In the genomic region with DNA sequence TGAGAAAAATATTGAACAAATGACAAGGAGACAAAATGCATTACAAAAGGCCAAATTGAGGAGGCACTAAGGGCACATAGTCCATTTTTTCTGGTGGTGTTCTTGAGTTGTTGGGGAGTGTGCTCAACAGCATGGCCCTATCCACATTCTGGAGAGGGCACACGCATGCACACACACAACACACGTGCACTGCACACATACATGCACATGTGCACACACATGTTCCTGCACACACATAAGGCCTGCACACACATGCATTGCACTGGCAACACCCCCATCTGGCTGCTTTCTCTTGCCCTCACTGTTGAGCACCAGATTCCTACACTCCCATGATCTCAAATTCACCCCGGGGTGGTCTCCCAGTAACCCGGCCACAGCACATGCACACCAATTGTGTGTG, we compare ENCODE assay signal across 5 cellular contexts.
"Had no signal": no experiment of that assay in that cellular context is flagged by ENCODE, and none has a peak within 500 bp of the region (broad histone marks: within the 10 kb centered on the region; RNA-seq: fewer than 3 reads in every experiment).

No MANE protein-coding gene starts in this region.

- H3K4me2 ChIP-seq: GM23338 had no signal

- H3K27ac Mint-ChIP-seq: GM23338, H9, IgD-negative memory B cell had no signal

- H3K36me3 Mint-ChIP-seq: IgD-negative memory B cell had no signal

- H3K4me3 ChIP-seq: GM23338 had no signal

- H3K4me1 Mint-ChIP-seq: GM23338, IgD-negative memory B cell had no signal

- H3K9me3 Mint-ChIP-seq: H9, IgD-negative memory B cell had no signal

- H3K4me3 Mint-ChIP-seq: GM23338, H9, IgD-negative memory B cell had no signal

- DNase-seq: H9, HCEC 1CT, KBM-7 had no signal

- H2AFZ ChIP-seq: GM23338 had no signal

- ATAC-seq: GM23338 had no signal
